ENCODE assay signal across 10 cellular contexts in genomic region chr17:60652484-60653247, GRCh38. TPM values are rescaled to one million over a fixed set of nuclear protein-coding genes. Genes with fewer than 3 reads are reported as not detected.
DNase-seq lines count a peak whose midpoint lies in the region; ATAC-seq and TF ChIP-seq lines count a peak whose summit lies in the region.
"Had no signal": no experiment of that assay in that cellular context is flagged by ENCODE, and none has a peak within 500 bp of the region (broad histone marks: within the 10 kb centered on the region; RNA-seq: fewer than 3 reads in every experiment).

No MANE protein-coding gene starts in this region.

- H3K4me3 ChIP-seq in GM12865 (ENCODE audit: low read depth, low read length) = no peak overlapping the region

- peak; percentile 92 for ATAC-seq in GM19463 (IDR thresholded peaks at IDR 0.05; ENCODE audit: unreplicated experiment)
- peak; percentile 88 for ATAC-seq in HG03066 (IDR thresholded peaks at IDR 0.05; ENCODE audit: low read depth, unreplicated experiment)
- ATAC-seq in esophagus mucosa = no peak

- DNase-seq in GM12865 (ENCODE audit: low read depth) (peak; percentile 69), SIG-M5 treated with dmso at 0.1 percent for 504 hours (lab: John Stamatoyannopoulos, UW; ENCODE audit: unreplicated experiment) (peak; percentile 61), NCI-H1048 (lab: John Stamatoyannopoulos, UW) (no peak), iPS-NIHi7 (ENCODE audit: extremely low spot score) (no peak)
- DNase-seq in stimulated activated CD4-positive, alpha-beta T cell treated with anti-CD3 and anti-CD28 coated beads, Interleukin-1b, Interleukin-23, amount 100 ng/mL, for 48 hours = no peak
- DNase-seq: activated CD4-positive, alpha-beta T cell treated with anti-CD3 and anti-CD28 coated beads, Interleukin-2, amount 10 ng/mL, durations not matched to agents 24 days and 14 days; hypothalamus had no signal

- TF ChIP-seq CTCF in GM12865 (IDR thresholded peaks at IDR 0.05; ENCODE audit: insufficient read depth, low read depth, low read length, missing control alignments) = no peak

RNA-seq across cellular contexts. Expression of gene BCAS3, which starts 25.0 kb away (rescaled TPM):
- total RNA-seq in esophagus mucosa = 20.8 TPM

RNA-seq across cellular contexts. Expression of gene PPM1D, which starts 52.7 kb away (rescaled TPM):
- 9.5 TPM for total RNA-seq in esophagus mucosa

Comparison
In these comparisons a context has a peak if more than half of its experiments do, and no peak if none do; other contexts are left out.
1. DNase-seq: peak in GM12865 (single experiment) and SIG-M5 treated with dmso at 0.1 percent for 504 hours (single experiment); none in stimulated activated CD4-positive, alpha-beta T cell treated with anti-CD3 and anti-CD28 coated beads, Interleukin-1b, Interleukin-23, amount 100 ng/mL, for 48 hours (single experiment), NCI-H1048 (single experiment) and iPS-NIHi7 (single experiment).